In genomic region chrX:109740076-109740809, GRCh38 we compare ENCODE assay signal across 1 cellular context.
TF ChIP-seq lines count a peak whose summit lies in the region.

No MANE protein-coding gene starts in this region.

TF ChIP-seq in HepG2, 621 proteins besides CTCF, POLR2A, EP300 and RAD21 (continued from another document and continues in another):
- TF ChIP-seq FOXK1 (CRISPR knock-in tag; IDR thresholded peaks at IDR 0.05; ENCODE audit: borderline replicate concordance, low read depth) = peak; percentile 94; the same call in 1 of the 2 replicates
- TF ChIP-seq ZNF121 (CRISPR knock-in tag; IDR thresholded peaks at IDR 0.05) = peak; percentile 66; the same call in 1 of the 2 replicates
- TF ChIP-seq BCLAF1 (IDR thresholded peaks at IDR 0.05) = no peak
- no peak for TF ChIP-seq TAF15 (IDR thresholded peaks at IDR 0.05; ENCODE audit: low read depth, low read length, poor library complexity, severe bottlenecking)
- no peak for TF ChIP-seq ZNF33B (CRISPR knock-in tag; IDR thresholded peaks at IDR 0.05)
- no peak for TF ChIP-seq SMAD9 (CRISPR knock-in tag; IDR thresholded peaks at IDR 0.05)
- TF ChIP-seq ZNF775 (CRISPR knock-in tag; IDR thresholded peaks at IDR 0.05; ENCODE audit: borderline replicate concordance) = no peak
- no peak for TF ChIP-seq LCORL (IDR thresholded peaks at IDR 0.05)
- TF ChIP-seq LCORL (CRISPR knock-in tag; IDR thresholded peaks at IDR 0.05) = no peak
- no peak for TF ChIP-seq TCF12 (IDR thresholded peaks at IDR 0.05)
- peak; percentile 80 for TF ChIP-seq TCF12 (CRISPR knock-in tag; IDR thresholded peaks at IDR 0.05)
- TF ChIP-seq SKIL (CRISPR knock-in tag; IDR thresholded peaks at IDR 0.05; ENCODE audit: borderline replicate concordance) = peak; percentile 92
- TF ChIP-seq RFX3 (CRISPR knock-in tag; IDR thresholded peaks at IDR 0.05) = no peak
- no peak for TF ChIP-seq ZZZ3 (CRISPR knock-in tag; IDR thresholded peaks at IDR 0.05; ENCODE audit: borderline replicate concordance)
- TF ChIP-seq KLF13 (CRISPR knock-in tag; IDR thresholded peaks at IDR 0.05) = no peak
- no peak for TF ChIP-seq NFKB2 (CRISPR knock-in tag; IDR thresholded peaks at IDR 0.05; ENCODE audit: borderline replicate concordance)
- no peak for TF ChIP-seq ATM (IDR thresholded peaks at IDR 0.05; ENCODE audit: borderline replicate concordance)
- no peak for TF ChIP-seq GLI4 (CRISPR knock-in tag; IDR thresholded peaks at IDR 0.05; ENCODE audit: borderline replicate concordance)
- no peak for TF ChIP-seq ZNF142 (CRISPR knock-in tag; IDR thresholded peaks at IDR 0.05)
- no peak for TF ChIP-seq ZNF20 (CRISPR knock-in tag; IDR thresholded peaks at IDR 0.05)
- TF ChIP-seq ZNF713 (CRISPR knock-in tag; IDR thresholded peaks at IDR 0.05) = no peak
- TF ChIP-seq RFXANK (CRISPR knock-in tag; IDR thresholded peaks at IDR 0.05) = no peak
- no peak for TF ChIP-seq CREB3 (CRISPR knock-in tag; IDR thresholded peaks at IDR 0.05)
- TF ChIP-seq ZNF503 (CRISPR knock-in tag; IDR thresholded peaks at IDR 0.05) = peak; percentile 88
- no peak for TF ChIP-seq ZNF383 (CRISPR knock-in tag; IDR thresholded peaks at IDR 0.05; ENCODE audit: borderline replicate concordance)
- peak; percentile 89; the same call in 1 of the 2 replicates for TF ChIP-seq ZNF703 (CRISPR knock-in tag; IDR thresholded peaks at IDR 0.05; ENCODE audit: borderline replicate concordance)
- TF ChIP-seq DMTF1 (CRISPR knock-in tag; IDR thresholded peaks at IDR 0.05) = no peak
- no peak for TF ChIP-seq NFE2L2 (IDR thresholded peaks at IDR 0.05; ENCODE audit: low read length)
- TF ChIP-seq ZNF441 (CRISPR knock-in tag; IDR thresholded peaks at IDR 0.05; ENCODE audit: borderline replicate concordance) = no peak
- TF ChIP-seq ZNF558 (CRISPR knock-in tag; IDR thresholded peaks at IDR 0.05; ENCODE audit: borderline replicate concordance) = no peak
- TF ChIP-seq TFE3 (CRISPR knock-in tag; IDR thresholded peaks at IDR 0.05) = peak; percentile 76
- peak; percentile 78; the same call in 1 of the 2 replicates for TF ChIP-seq ATF2 (CRISPR knock-in tag; IDR thresholded peaks at IDR 0.05)
- no peak for TF ChIP-seq ZNF354B (CRISPR knock-in tag; IDR thresholded peaks at IDR 0.05)
- TF ChIP-seq HDAC1 (CRISPR knock-in tag; IDR thresholded peaks at IDR 0.05) = peak; percentile 77
- TF ChIP-seq MBNL3 (CRISPR knock-in tag; conservative IDR thresholded peaks at IDR 0.05) = no peak
- TF ChIP-seq ZFP36L1 (CRISPR knock-in tag; IDR thresholded peaks at IDR 0.05) = 0 out of 2 replicates have a peak, but pooled peaks have one; percentile 66
